In genomic region chr3:197266331-197266730, GRCh38 we compare ENCODE assay signal across 30 cellular contexts.
"Had no signal": no experiment of that assay in that cellular context is flagged by ENCODE, and none has a peak within 500 bp of the region (broad histone marks: within the 10 kb centered on the region; RNA-seq: fewer than 3 reads in every experiment).

No MANE protein-coding gene starts in this region.

- H3K36me3 Mint-ChIP-seq: activated naive CD8-positive, alpha-beta T cell treated with anti-CD3 and anti-CD28 coated beads for 36 hours had no signal

- H3K4me3 Mint-ChIP-seq: activated CD4-positive, alpha-beta memory T cell treated with anti-CD3 and anti-CD28 coated beads, Interleukin-2, amount 10 ng/mL, durations not matched to agents 7 days and 5 days; activated CD4-positive, alpha-beta T cell treated with anti-CD3 and anti-CD28 coated beads, Interleukin-2, amount 10 ng/mL, durations not matched to agents 7 days and 5 days; activated naive CD4-positive, alpha-beta T cell treated with anti-CD3 and anti-CD28 coated beads, Interleukin-2, amount 10 ng/mL, durations not matched to agents 7 days and 5 days; activated naive CD8-positive, alpha-beta T cell treated with anti-CD3 and anti-CD28 coated beads for 36 hours; activated naive CD8-positive, alpha-beta T cell treated with anti-CD3 and anti-CD28 coated beads, Interleukin-2, amount 50 U/mL, for 24 hours; activated T-cell treated with anti-CD3 and anti-CD28 coated beads, Interleukin-2, amount 50 U/mL, for 24 hours; activated T-cell treated with anti-CD3 and anti-CD28 coated beads, Interleukin-2, amount 50 U/mL, for 72 hours had no signal

- ATAC-seq: activated naive CD8-positive, alpha-beta T cell treated with anti-CD3 and anti-CD28 coated beads, Interleukin-2, amount 50 U/mL, for 24 hours; activated T-cell treated with anti-CD3 and anti-CD28 coated beads, Interleukin-2, amount 50 U/mL, for 72 hours; body of pancreas; esophagus mucosa had no signal

- DNase-seq: activated CD4-positive, alpha-beta memory T cell treated with anti-CD3 and anti-CD28 coated beads, Interleukin-2, amount 10 ng/mL, durations not matched to agents 7 days and 5 days; activated CD4-positive, alpha-beta T cell treated with anti-CD3 and anti-CD28 coated beads for 1 hour; activated CD4-positive, alpha-beta T cell treated with anti-CD3 and anti-CD28 coated beads for 4 hours; activated CD4-positive, alpha-beta T cell treated with anti-CD3 and anti-CD28 coated beads, Interleukin-2, amount 10 ng/mL, durations not matched to agents 7 days and 5 days; activated CD4-positive, alpha-beta T cell treated with anti-CD3 and anti-CD28 coated beads, Interleukin-2, amount 50 U/mL, for 4 hours; activated CD8-positive, alpha-beta memory T cell treated with anti-CD3 and anti-CD28 coated beads, Interleukin-2, amount 50 U/mL, for 48 hours; activated gamma-delta T cell; activated naive CD4-positive, alpha-beta T cell; activated naive CD4-positive, alpha-beta T cell treated with anti-CD3 and anti-CD28 coated beads, Interleukin-2, amount 10 ng/mL, durations not matched to agents 7 days and 5 days; activated naive CD8-positive, alpha-beta T cell treated with anti-CD3 and anti-CD28 coated beads for 36 hours; activated naive CD8-positive, alpha-beta T cell treated with anti-CD3 and anti-CD28 coated beads, Interleukin-2, amount 50 U/mL, for 24 hours; activated T-cell treated with anti-CD3 and anti-CD28 coated beads for 4 hours; activated T-cell treated with anti-CD3 and anti-CD28 coated beads, Interleukin-2, amount 50 U/mL, for 24 hours; activated T-cell treated with anti-CD3 and anti-CD28 coated beads, Interleukin-2, amount 50 U/mL, for 72 hours; adrenal gland; amygdala; aorta; body of pancreas; caudate nucleus; cerebellar nuclear complex; colonic mucosa; effector CD8-positive, alpha-beta T cell; foreskin fibroblast; head of caudate nucleus; T-helper 1 cell; T-helper 2 cell had no signal

- H3K4me1 ChIP-seq: colonic mucosa had no signal

- H3K9me3 Mint-ChIP-seq: activated CD4-positive, alpha-beta memory T cell treated with anti-CD3 and anti-CD28 coated beads, Interleukin-2, amount 10 ng/mL, durations not matched to agents 7 days and 5 days; activated CD4-positive, alpha-beta T cell treated with anti-CD3 and anti-CD28 coated beads, Interleukin-2, amount 10 ng/mL, durations not matched to agents 7 days and 5 days; activated naive CD4-positive, alpha-beta T cell treated with anti-CD3 and anti-CD28 coated beads, Interleukin-2, amount 10 ng/mL, durations not matched to agents 7 days and 5 days; activated naive CD8-positive, alpha-beta T cell treated with anti-CD3 and anti-CD28 coated beads for 36 hours; activated naive CD8-positive, alpha-beta T cell treated with anti-CD3 and anti-CD28 coated beads, Interleukin-2, amount 50 U/mL, for 24 hours; activated T-cell treated with anti-CD3 and anti-CD28 coated beads, Interleukin-2, amount 50 U/mL, for 24 hours; activated T-cell treated with anti-CD3 and anti-CD28 coated beads, Interleukin-2, amount 50 U/mL, for 72 hours had no signal

- H3K36me3 ChIP-seq: adrenal gland, colonic mucosa had no signal

- H3K9me3 ChIP-seq: adrenal gland, body of pancreas, colonic mucosa had no signal

- H3K27ac Mint-ChIP-seq: activated CD4-positive, alpha-beta memory T cell treated with anti-CD3 and anti-CD28 coated beads, Interleukin-2, amount 10 ng/mL, durations not matched to agents 7 days and 5 days; activated CD4-positive, alpha-beta T cell treated with anti-CD3 and anti-CD28 coated beads, Interleukin-2, amount 10 ng/mL, durations not matched to agents 7 days and 5 days; activated naive CD4-positive, alpha-beta T cell treated with anti-CD3 and anti-CD28 coated beads, Interleukin-2, amount 10 ng/mL, durations not matched to agents 7 days and 5 days; activated naive CD8-positive, alpha-beta T cell treated with anti-CD3 and anti-CD28 coated beads for 36 hours; activated naive CD8-positive, alpha-beta T cell treated with anti-CD3 and anti-CD28 coated beads, Interleukin-2, amount 50 U/mL, for 24 hours; activated T-cell treated with anti-CD3 and anti-CD28 coated beads, Interleukin-2, amount 50 U/mL, for 24 hours; activated T-cell treated with anti-CD3 and anti-CD28 coated beads, Interleukin-2, amount 50 U/mL, for 72 hours had no signal

- H3K27ac ChIP-seq: adrenal gland, body of pancreas, colonic mucosa had no signal

- H3K4me3 ChIP-seq: adrenal gland, body of pancreas, colonic mucosa had no signal

- H3K27me3 Mint-ChIP-seq: activated CD4-positive, alpha-beta memory T cell treated with anti-CD3 and anti-CD28 coated beads, Interleukin-2, amount 10 ng/mL, durations not matched to agents 7 days and 5 days; activated CD4-positive, alpha-beta T cell treated with anti-CD3 and anti-CD28 coated beads, Interleukin-2, amount 10 ng/mL, durations not matched to agents 7 days and 5 days; activated naive CD4-positive, alpha-beta T cell treated with anti-CD3 and anti-CD28 coated beads, Interleukin-2, amount 10 ng/mL, durations not matched to agents 7 days and 5 days; activated naive CD8-positive, alpha-beta T cell treated with anti-CD3 and anti-CD28 coated beads for 36 hours; activated naive CD8-positive, alpha-beta T cell treated with anti-CD3 and anti-CD28 coated beads, Interleukin-2, amount 50 U/mL, for 24 hours; activated T-cell treated with anti-CD3 and anti-CD28 coated beads, Interleukin-2, amount 50 U/mL, for 24 hours had no signal

- FAIRE-seq: endometrium, endothelial cell of umbilical vein, frontal cortex had no signal

- H3K27me3 ChIP-seq: adrenal gland, body of pancreas, colonic mucosa had no signal

- H3K4me1 Mint-ChIP-seq: activated CD4-positive, alpha-beta T cell treated with anti-CD3 and anti-CD28 coated beads, Interleukin-2, amount 10 ng/mL, durations not matched to agents 7 days and 5 days had no signal
